ENCODE assay signal across 17 cellular contexts in the genomic region with DNA sequence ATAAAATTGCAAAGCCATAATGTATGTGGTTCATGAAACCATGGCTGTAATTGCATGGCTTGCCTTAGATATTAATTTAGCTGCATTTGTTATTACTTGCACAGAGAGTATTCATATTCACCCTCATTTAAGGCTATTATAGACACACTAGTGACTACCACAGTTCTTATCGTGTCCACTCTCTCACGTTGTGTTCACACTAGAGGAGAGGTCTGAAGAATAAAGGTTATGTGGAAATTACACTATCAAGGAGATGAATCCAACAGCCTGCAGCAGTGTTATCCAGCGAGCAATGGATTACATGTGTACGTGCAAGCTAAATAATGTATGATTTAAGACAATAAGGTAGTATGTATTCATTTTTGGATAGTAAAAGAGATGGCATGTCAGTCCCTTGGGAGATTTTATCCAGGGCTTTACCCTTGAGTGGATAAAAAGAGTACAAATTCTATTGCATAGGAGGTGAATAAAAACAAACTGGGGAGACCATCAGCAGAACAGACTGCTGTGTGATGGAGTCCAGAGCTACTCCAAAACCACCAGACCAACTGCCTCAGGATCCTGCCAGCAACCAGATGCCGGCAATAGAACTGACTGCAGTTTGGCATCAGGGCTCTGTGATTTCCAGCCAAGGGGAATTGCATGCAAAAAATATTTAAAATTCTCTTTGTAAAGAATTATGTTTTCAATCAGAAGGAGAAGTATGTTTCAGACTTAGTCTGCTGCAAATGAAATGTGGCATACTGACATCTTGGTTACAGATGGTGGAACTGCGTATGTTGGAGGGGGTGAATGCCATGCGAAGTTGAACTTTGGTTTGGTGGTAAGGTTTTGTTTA.
DNase-seq lines count a peak whose midpoint lies in the region; ATAC-seq and TF ChIP-seq lines count a peak whose summit lies in the region.
"Had no signal": no experiment of that assay in that cellular context is flagged by ENCODE, and none has a peak within 500 bp of the region (broad histone marks: within the 10 kb centered on the region; RNA-seq: fewer than 3 reads in every experiment).

No MANE protein-coding gene starts in this region.

- no peak overlapping the region for H2BK15ac ChIP-seq in mesendoderm (replicated peaks; ENCODE audit: low read depth)

- H3K4me1 ChIP-seq in right atrium auricular region (peaks cover 0 to 38% of the 10 kb centered on the region in 2 donors), mesendoderm (ENCODE audit: control insufficient read depth, low read depth, low read length) (peaks cover 4% of the 10 kb centered on the region)

- H3K27ac ChIP-seq in right atrium auricular region = no peak overlapping the region
- no peak overlapping the region for H3K27ac ChIP-seq in mesendoderm (ENCODE audit: low read depth, low read length)
- H3K27ac ChIP-seq: A549, cardiac muscle cell had no signal

- no peak overlapping the region for H3K4me3 ChIP-seq in right atrium auricular region
- H3K4me3 ChIP-seq in mesendoderm (ENCODE audit: low read length) = no peak overlapping the region
- H3K4me3 ChIP-seq: A549, cardiac muscle cell had no signal

- H3K27me3 Mint-ChIP-seq in brain (no peaks in the 10 kb centered on the region), type B pancreatic cell (no peaks in the 10 kb centered on the region)
- H3K27me3 Mint-ChIP-seq: activated CD8-positive, alpha-beta memory T cell treated with anti-CD3 and anti-CD28 coated beads, Interleukin-2, amount 10 ng/mL, durations not matched to agents 7 days and 5 days; activated naive CD4-positive, alpha-beta T cell treated with anti-CD3 and anti-CD28 coated beads, Interleukin-2, amount 50 U/mL, for 24 hours had no signal

- H3K9ac ChIP-seq in mesendoderm (ENCODE audit: low read length) = no peak overlapping the region

- no peak overlapping the region for H3K23ac ChIP-seq in mesendoderm (ENCODE audit: low read length)

- no CpG with 5 or more reads among the region's 7 CpGs for WGBS in mesendoderm (ENCODE audit: extremely low coverage, insufficient coverage, low lambda C conversion rate)

- no peak overlapping the region for H3K4ac ChIP-seq in mesendoderm (ENCODE audit: low read depth, low read length)

- no peak for TF ChIP-seq CTCF in right atrium auricular region (IDR thresholded peaks at IDR 0.05)
- TF ChIP-seq CTCF in brain (conservative IDR thresholded peaks at IDR 0.05) = no peak
- TF ChIP-seq CTCF in type B pancreatic cell (conservative IDR thresholded peaks at IDR 0.05) = no peak
- TF ChIP-seq CTCF in GM10266 (IDR thresholded peaks at IDR 0.05; ENCODE audit: control insufficient read depth, insufficient read depth, low read depth, missing control alignments) = no peak

- H3K79me2 ChIP-seq in mesendoderm (ENCODE audit: control insufficient read depth, insufficient read depth, low read length) = no peaks in the 10 kb centered on the region

- no peak overlapping the region for H4K5ac ChIP-seq in mesendoderm (ENCODE audit: low read length)

- no peaks in the 10 kb centered on the region for H3K9me3 ChIP-seq in right atrium auricular region
- H3K9me3 ChIP-seq: A549 had no signal

- no peaks in the 10 kb centered on the region for H3K27me3 ChIP-seq in right atrium auricular region
- H3K27me3 ChIP-seq in mesendoderm (ENCODE audit: insufficient read depth, low read length, poor library complexity) = no peaks in the 10 kb centered on the region
- H3K27me3 ChIP-seq: cardiac muscle cell had no signal

- no peak overlapping the region for H3K56ac ChIP-seq in mesendoderm (ENCODE audit: low read length)

- H3K36me3 ChIP-seq in right atrium auricular region = no peaks in the 10 kb centered on the region
- H3K36me3 ChIP-seq in mesendoderm (ENCODE audit: control insufficient read depth, insufficient read depth, low read length) = no peaks in the 10 kb centered on the region
- H3K36me3 ChIP-seq: cardiac muscle cell had no signal

- H3K18ac ChIP-seq in mesendoderm (ENCODE audit: low read length) = no peak overlapping the region

- no peak overlapping the region for H2AK5ac ChIP-seq in mesendoderm (ENCODE audit: low read length)

- intact Hi-C loops in Right ventricle myocardium inferior (cut with DNase I) = loop anchor here (5.0 to 10.0 kb wide), 2 partner anchors 145 to 327 kb away; a partner anchor contains a TSS

- H3K36me3 Mint-ChIP-seq in brain (no peaks in the 10 kb centered on the region), type B pancreatic cell (peaks cover 4% of the 10 kb centered on the region)
- H3K36me3 Mint-ChIP-seq: activated CD8-positive, alpha-beta memory T cell treated with anti-CD3 and anti-CD28 coated beads, Interleukin-2, amount 10 ng/mL, durations not matched to agents 7 days and 5 days; activated naive CD4-positive, alpha-beta T cell treated with anti-CD3 and anti-CD28 coated beads, Interleukin-2, amount 50 U/mL, for 24 hours had no signal

- H3K4me1 Mint-ChIP-seq in brain (peaks cover 60% of the 10 kb centered on the region), type B pancreatic cell (ENCODE audit: unreplicated experiment) (peaks cover 41% of the 10 kb centered on the region)
- H3K4me1 Mint-ChIP-seq: activated CD8-positive, alpha-beta memory T cell treated with anti-CD3 and anti-CD28 coated beads, Interleukin-2, amount 10 ng/mL, durations not matched to agents 7 days and 5 days; activated naive CD4-positive, alpha-beta T cell treated with anti-CD3 and anti-CD28 coated beads, Interleukin-2, amount 50 U/mL, for 24 hours had no signal

- no peak overlapping the region for H2BK5ac ChIP-seq in mesendoderm (ENCODE audit: low read length)

- H3K79me1 ChIP-seq in mesendoderm (ENCODE audit: low read length) = no peaks in the 10 kb centered on the region

- no peak overlapping the region for H4K8ac ChIP-seq in mesendoderm (ENCODE audit: low read depth, low read length)

- no peak overlapping the region for H2BK120ac ChIP-seq in mesendoderm (ENCODE audit: low read depth, low read length)

- H3K27ac Mint-ChIP-seq in brain = peak overlapping the region in 4 of 5 experiments; percentile 13 to 67 (median 14)
- H3K27ac Mint-ChIP-seq in type B pancreatic cell = peak overlapping the region; percentile 13
- H3K27ac Mint-ChIP-seq: activated CD8-positive, alpha-beta memory T cell treated with anti-CD3 and anti-CD28 coated beads, Interleukin-2, amount 10 ng/mL, durations not matched to agents 7 days and 5 days; activated naive CD4-positive, alpha-beta T cell treated with anti-CD3 and anti-CD28 coated beads, Interleukin-2, amount 50 U/mL, for 24 hours; T-helper 1 cell treated with Interleukin-12 subunit alpha and Interleukin-12 subunit beta and Interleukin-4 antibody, amounts not matched to agents 30 μg/mL and 1 μg/mL, for 36 hours had no signal

- no peak overlapping the region for H3K4me2 ChIP-seq in mesendoderm (ENCODE audit: low read length)
- H3K4me2 ChIP-seq: A549 had no signal

- ATAC-seq in Right ventricle myocardium inferior = peak; percentile 81
- ATAC-seq: A549; activated CD8-positive, alpha-beta memory T cell treated with anti-CD3 and anti-CD28 coated beads, Interleukin-2, amount 10 ng/mL, durations not matched to agents 7 days and 5 days had no signal

- DNase-seq in Right ventricle myocardium inferior (ENCODE audit: missing footprints) (no peak), right atrium auricular region (ENCODE audit: low spot score) (no peak), islet precursor cell (peak; percentile 49), type B pancreatic cell (ENCODE audit: extremely low spot score, unreplicated experiment) (no peak), GM10266 (ENCODE audit: extremely low spot score) (no peak), NCI-H2107 (lab: John Stamatoyannopoulos, UW) (no peak), mesendoderm (no peak)
- DNase-seq: activated CD4-positive, CD25-positive, alpha-beta regulatory T cell; activated CD8-positive, alpha-beta memory T cell treated with anti-CD3 and anti-CD28 coated beads, Interleukin-2, amount 10 ng/mL, durations not matched to agents 7 days and 5 days; GDM1; NCI-H2029; RPMI8226 had no signal

- H3K9me3 Mint-ChIP-seq in brain (no peaks in the 10 kb centered on the region), type B pancreatic cell (no peaks in the 10 kb centered on the region)
- H3K9me3 Mint-ChIP-seq: activated naive CD4-positive, alpha-beta T cell treated with anti-CD3 and anti-CD28 coated beads, Interleukin-2, amount 50 U/mL, for 24 hours; T-helper 1 cell treated with Interleukin-12 subunit alpha and Interleukin-12 subunit beta and Interleukin-4 antibody, amounts not matched to agents 30 μg/mL and 1 μg/mL, for 36 hours had no signal

- no peak overlapping the region for H3K4me3 Mint-ChIP-seq in brain
- H3K4me3 Mint-ChIP-seq in type B pancreatic cell = no peak overlapping the region
- H3K4me3 Mint-ChIP-seq: activated CD8-positive, alpha-beta memory T cell treated with anti-CD3 and anti-CD28 coated beads, Interleukin-2, amount 10 ng/mL, durations not matched to agents 7 days and 5 days; activated naive CD4-positive, alpha-beta T cell treated with anti-CD3 and anti-CD28 coated beads, Interleukin-2, amount 50 U/mL, for 24 hours; T-helper 1 cell treated with Interleukin-12 subunit alpha and Interleukin-12 subunit beta and Interleukin-4 antibody, amounts not matched to agents 30 μg/mL and 1 μg/mL, for 36 hours had no signal
